In genomic region chr3:130136337-130136736, GRCh38 we compare ENCODE assay signal across 9 cellular contexts. TPM values are rescaled to one million over a fixed set of nuclear protein-coding genes. Genes with fewer than 3 reads are reported as not detected.
"Had no signal": no experiment of that assay in that cellular context is flagged by ENCODE, and none has a peak within 500 bp of the region (broad histone marks: within the 10 kb centered on the region; RNA-seq: fewer than 3 reads in every experiment).

No MANE protein-coding gene starts in this region.

RNA-seq across cellular contexts. Expression of gene ALG1L2, which starts 54.7 kb away (rescaled TPM):
- total RNA-seq: activated T-helper 2 cell treated with anti-CD3 and anti-CD28 coated beads, Interferon-gamma antibody, Interleukin-2, Interleukin-4, amounts not matched to agents 10 μg/mL and 5 μg/mL and 100 μg/mL, durations not matched to agents 14 hours and 24 hours and 36 hours; bronchial epithelial cell; epithelial cell of proximal tubule; gastroesophageal sphincter; hepatocyte; liver; subcutaneous adipose tissue; T-helper 2 cell treated with Interferon-gamma antibody and Interleukin-4, amounts not matched to agents 100 ng/mL and 5 ng/mL, for 36 hours had no signal
- polyA plus RNA-seq: liver, mammary epithelial cell had no signal
